22 cellular contexts compared by ENCODE assay signal in the genomic region with DNA sequence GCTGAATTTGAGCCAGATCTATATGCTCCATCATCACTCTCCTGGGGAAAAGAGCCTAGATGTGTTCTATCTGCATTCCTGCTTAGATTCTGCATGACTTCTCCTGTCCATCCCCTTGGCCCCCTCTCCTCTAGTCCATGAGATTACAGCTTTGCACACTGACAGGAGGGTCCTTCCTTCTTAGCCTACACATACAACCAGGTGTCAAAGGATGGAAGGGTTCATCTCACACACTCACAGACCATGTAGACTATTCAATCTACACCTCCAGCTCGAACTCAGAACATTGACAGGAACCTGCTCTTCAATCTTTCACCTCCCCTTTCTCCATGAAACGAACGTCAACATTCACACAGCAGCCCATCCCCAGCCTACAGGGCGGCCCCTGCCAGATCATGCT. TPM values are rescaled to one million over a fixed set of nuclear protein-coding genes. Genes with fewer than 3 reads are reported as not detected.
"Had no signal": no experiment of that assay in that cellular context is flagged by ENCODE, and none has a peak within 500 bp of the region (broad histone marks: within the 10 kb centered on the region; RNA-seq: fewer than 3 reads in every experiment).

No MANE protein-coding gene starts in this region.

- H3K27ac ChIP-seq: dorsolateral prefrontal cortex, testis had no signal

- H3K9me3 ChIP-seq: testis had no signal

- FAIRE-seq: bronchial epithelial cell, small intestine had no signal

- H3K4me3 ChIP-seq: dorsolateral prefrontal cortex, testis had no signal

- H3K9me3 Mint-ChIP-seq: activated B cell treated with CpG ODN at 0.5 μM for 24 hours; activated CD4-positive, alpha-beta T cell treated with anti-CD3 and anti-CD28 coated beads, Interleukin-2, amount 10 ng/mL, durations not matched to agents 24 days and 14 days; activated T-cell treated with anti-CD3 and anti-CD28 coated beads, Interleukin-2, amount 50 U/mL, for 72 hours; immature natural killer cell; stimulated activated naive CD8-positive, alpha-beta T cell treated with anti-CD3 and anti-CD28 coated beads, Interleukin-15, Interleukin-2, amounts not matched to agents 100 ng/mL and 50 ng/mL, for 24 hours; T-helper 1 cell treated with Interleukin-12 subunit alpha and Interleukin-12 subunit beta and Interleukin-4 antibody, amounts not matched to agents 30 μg/mL and 1 μg/mL, for 36 hours had no signal

- H3K4me1 ChIP-seq: testis had no signal

- DNase-seq: activated B cell treated with CpG ODN at 0.5 μM for 24 hours; activated CD4-positive, alpha-beta T cell treated with anti-CD3 and anti-CD28 coated beads, Interleukin-2, amount 10 ng/mL, durations not matched to agents 24 days and 14 days; activated CD8-positive, alpha-beta memory T cell treated with anti-CD3 and anti-CD28 coated beads, Interleukin-2, amount 50 U/mL, for 4 hours; activated CD8-positive, alpha-beta T cell treated with anti-CD3 and anti-CD28 coated beads, Interleukin-2, amount 10 ng/mL, durations not matched to agents 7 days and 5 days; activated gamma-delta T cell; activated T-cell treated with anti-CD3 and anti-CD28 coated beads, Interleukin-2, amount 50 U/mL, for 72 hours; foreskin melanocyte; immature natural killer cell had no signal

- ATAC-seq: activated CD8-positive, alpha-beta T cell treated with anti-CD3 and anti-CD28 coated beads, Interleukin-2, amount 10 ng/mL, durations not matched to agents 7 days and 5 days; activated T-cell treated with anti-CD3 and anti-CD28 coated beads, Interleukin-2, amount 50 U/mL, for 72 hours had no signal

- H3K27ac Mint-ChIP-seq: activated B cell treated with CpG ODN at 0.5 μM for 24 hours; activated CD4-positive, alpha-beta T cell treated with anti-CD3 and anti-CD28 coated beads, Interleukin-2, amount 10 ng/mL, durations not matched to agents 24 days and 14 days; activated CD8-positive, alpha-beta T cell treated with anti-CD3 and anti-CD28 coated beads, Interleukin-2, amount 10 ng/mL, durations not matched to agents 7 days and 5 days; activated T-cell treated with anti-CD3 and anti-CD28 coated beads, Interleukin-2, amount 50 U/mL, for 72 hours; immature natural killer cell; progenitor cell of endocrine pancreas; stimulated activated naive CD8-positive, alpha-beta T cell treated with anti-CD3 and anti-CD28 coated beads, Interleukin-15, Interleukin-2, amounts not matched to agents 100 ng/mL and 50 ng/mL, for 24 hours; T-helper 1 cell treated with Interleukin-12 subunit alpha and Interleukin-12 subunit beta and Interleukin-4 antibody, amounts not matched to agents 30 μg/mL and 1 μg/mL, for 36 hours had no signal

- H3K36me3 Mint-ChIP-seq: immature natural killer cell had no signal

- H3K4me1 Mint-ChIP-seq: activated B cell treated with CpG ODN at 0.5 μM for 24 hours; activated CD4-positive, alpha-beta T cell treated with anti-CD3 and anti-CD28 coated beads, Interleukin-2, amount 10 ng/mL, durations not matched to agents 24 days and 14 days; immature natural killer cell had no signal

- H3K27me3 ChIP-seq: dorsolateral prefrontal cortex, testis had no signal

- H3K4me3 Mint-ChIP-seq: activated B cell treated with CpG ODN at 0.5 μM for 24 hours; activated CD4-positive, alpha-beta T cell treated with anti-CD3 and anti-CD28 coated beads, Interleukin-2, amount 10 ng/mL, durations not matched to agents 24 days and 14 days; activated CD8-positive, alpha-beta T cell treated with anti-CD3 and anti-CD28 coated beads, Interleukin-2, amount 10 ng/mL, durations not matched to agents 7 days and 5 days; activated T-cell treated with anti-CD3 and anti-CD28 coated beads, Interleukin-2, amount 50 U/mL, for 72 hours; immature natural killer cell; stimulated activated naive CD8-positive, alpha-beta T cell treated with anti-CD3 and anti-CD28 coated beads, Interleukin-15, Interleukin-2, amounts not matched to agents 100 ng/mL and 50 ng/mL, for 24 hours; T-helper 1 cell treated with Interleukin-12 subunit alpha and Interleukin-12 subunit beta and Interleukin-4 antibody, amounts not matched to agents 30 μg/mL and 1 μg/mL, for 36 hours had no signal

RNA-seq across cellular contexts. Expression of a gene that starts 13.8 kb away (rescaled TPM):
- total RNA-seq: activated CD4-positive, alpha-beta T cell treated with anti-CD3 and anti-CD28 coated beads, Interleukin-2, amount 10 ng/mL, durations not matched to agents 24 days and 14 days; activated CD8-positive, alpha-beta T cell treated with anti-CD3 and anti-CD28 coated beads, Interleukin-2, amount 10 ng/mL, durations not matched to agents 7 days and 5 days had no signal
- polyA plus RNA-seq: neural cell had no signal

RNA-seq across cellular contexts. Expression of a gene that starts 48.4 kb away (rescaled TPM):
- total RNA-seq: activated B cell treated with CpG ODN at 0.5 μM for 24 hours; activated CD4-positive, alpha-beta T cell treated with anti-CD3 and anti-CD28 coated beads, Interleukin-2, amount 10 ng/mL, durations not matched to agents 24 days and 14 days; activated CD8-positive, alpha-beta T cell treated with anti-CD3 and anti-CD28 coated beads, Interleukin-2, amount 10 ng/mL, durations not matched to agents 7 days and 5 days; activated T-cell treated with anti-CD3 and anti-CD28 coated beads, Interleukin-2, amount 50 U/mL, for 72 hours; bronchial epithelial cell; chondrocyte; lower leg skin; myocyte; omental fat pad; progenitor cell of endocrine pancreas; right cardiac atrium; ureter had no signal
- polyA plus RNA-seq: immature natural killer cell, neural cell, right cardiac atrium had no signal
